10 cellular contexts compared by ENCODE assay signal in genomic region chr5:42952575-42952974, GRCh38.
A peak's percentile ranks its signal among the peaks of the same experiment; 100 is the strongest.
DNase-seq lines count a peak whose midpoint lies in the region; ATAC-seq and TF ChIP-seq lines count a peak whose summit lies in the region.
"Had no signal": no experiment of that assay in that cellular context is flagged by ENCODE, and none has a peak within 500 bp of the region (broad histone marks: within the 10 kb centered on the region; RNA-seq: fewer than 3 reads in every experiment).

No MANE protein-coding gene starts in this region.

- H3K36me3 ChIP-seq in OCI-LY7 (ENCODE audit: insufficient read depth, low read length) (no peaks in the 10 kb centered on the region), spleen (peaks cover 0 to 3% (median 0%) of the 10 kb centered on the region in 6 donors)
- no peaks in the 10 kb centered on the region for H3K36me3 ChIP-seq in effector memory CD4-positive, alpha-beta T cell (ENCODE audit: control insufficient read depth, insufficient read depth, low read length)

- peaks cover 28% of the 10 kb centered on the region for H3K4me1 ChIP-seq in OCI-LY7 (ENCODE audit: insufficient read depth, low read length, poor library complexity, severe bottlenecking)
- no peaks in the 10 kb centered on the region for H3K4me1 ChIP-seq in effector memory CD4-positive, alpha-beta T cell (ENCODE audit: control insufficient read depth, insufficient read depth, low read length, poor library complexity, severe bottlenecking)
- H3K4me1 ChIP-seq in spleen = peaks cover 3 to 51% (median 41%) of the 10 kb centered on the region in 6 donors

- H3K27ac ChIP-seq in OCI-LY7 (ENCODE audit: low read depth, low read length, poor library complexity, severe bottlenecking) (no peak overlapping the region), spleen (peak overlapping the region; percentile 96 to 99 (median 98))
- peak overlapping the region; percentile 98 for H3K27ac ChIP-seq in effector memory CD4-positive, alpha-beta T cell (ENCODE audit: insufficient read depth, low read length, poor library complexity, severe bottlenecking)
- H3K27ac ChIP-seq: SK-N-MC had no signal

- peaks cover 9% of the 10 kb centered on the region for H3K9me3 Mint-ChIP-seq in T-helper 2 cell treated with Interferon-gamma antibody and Interleukin-4, amounts not matched to agents 5 μg/mL and 100 μg/mL, for 36 hours

- POLR2A ChIA-PET in OCI-LY7 (lab: Charles Lee) = interaction anchor here (0.6 kb wide), 1 partner anchor 46 kb away, joined by 6 read pairs; no protein-coding TSS in a partner anchor

- H3K9me2 ChIP-seq in OCI-LY7 (ENCODE audit: insufficient read depth, low read length) = no peaks in the 10 kb centered on the region

- H2AFZ ChIP-seq in OCI-LY7 (ENCODE audit: low read length) = no peak overlapping the region

- no peak overlapping the region for H3K4me3 ChIP-seq in OCI-LY7 (ENCODE audit: low read depth, low read length, poor library complexity, severe bottlenecking)
- H3K4me3 ChIP-seq in effector memory CD4-positive, alpha-beta T cell (ENCODE audit: insufficient read depth, low read depth, low read length, poor library complexity, severe bottlenecking) = peak overlapping the region; percentile 64
- H3K4me3 ChIP-seq in spleen = peak overlapping the region; percentile 37 to 80 (median 49)
- H3K4me3 ChIP-seq: SK-N-MC had no signal

- 15 to 44% (median 27%) methylated on average over 12 of the region's 12 CpGs for WGBS in spleen, 5 donors

- CTCF ChIA-PET in OCI-LY7 (lab: Charles Lee; ENCODE audit: unreplicated experiment) = interaction anchor here (0.6 kb wide), 1 partner anchor 650 kb away, joined by 11 read pairs; the partner anchor contains the start of gene NNT

- DNase-seq in T-helper 2 cell treated with Interferon-gamma antibody and Interleukin-4, amounts not matched to agents 5 μg/mL and 100 μg/mL, for 36 hours (ENCODE audit: low spot score) = no peak
- DNase-seq in T-helper 2 cell (no peak), OCI-LY7 (ENCODE audit: low spot score) (no peak), spleen (no peak)
- no peak for DNase-seq in effector memory CD4-positive, alpha-beta T cell
- DNase-seq: nephron progenitor cell had no signal

- no peaks in the 10 kb centered on the region for H3K27me3 ChIP-seq in effector memory CD4-positive, alpha-beta T cell (replicated peaks; ENCODE audit: control insufficient read depth, insufficient read depth, low read length, poor library complexity, severe bottlenecking)
- peaks cover 0 to 56% (median 0%) of the 10 kb centered on the region in 7 donors for H3K27me3 ChIP-seq in spleen (replicated peaks in 1 of 7)

- intact Hi-C loops in OCI-LY7 (cut with micrococcal nuclease; ENCODE audit: unreplicated experiment) = loop anchor here (2.0 to 5.0 kb wide), 2 partner anchors 40 to 90 kb away; partner anchors contain the start of gene ANXA2R
- intact Hi-C loops in spleen (cut with DNase I; ENCODE audit: low total_unique reads) = loop anchor here (5.0 kb wide), 1 partner anchor 35 kb away; no protein-coding TSS in a partner anchor

- H3K4me1 Mint-ChIP-seq in T-helper 2 cell treated with Interferon-gamma antibody and Interleukin-4, amounts not matched to agents 5 μg/mL and 100 μg/mL, for 36 hours (ENCODE audit: low read depth) = peaks cover 33% of the 10 kb centered on the region
- H3K4me1 Mint-ChIP-seq: nephron progenitor cell had no signal

- peaks cover 25% of the 10 kb centered on the region for H3K36me3 Mint-ChIP-seq in T-helper 2 cell treated with Interferon-gamma antibody and Interleukin-4, amounts not matched to agents 5 μg/mL and 100 μg/mL, for 36 hours (ENCODE audit: low read depth)

- no peaks in the 10 kb centered on the region for H4K20me1 ChIP-seq in OCI-LY7 (ENCODE audit: insufficient read depth, low read length)

- BruUV-seq in OCI-LY7 (replicated peaks; lab: Mats Ljungman, UMichigan) = no TSS peak

- no peaks in the 10 kb centered on the region for H3K27me3 Mint-ChIP-seq in T-helper 2 cell treated with Interferon-gamma antibody and Interleukin-4, amounts not matched to agents 5 μg/mL and 100 μg/mL, for 36 hours (ENCODE audit: low read depth)

- peak overlapping the region; percentile 100 for H3K27ac Mint-ChIP-seq in T-helper 2 cell treated with Interferon-gamma antibody and Interleukin-4, amounts not matched to agents 5 μg/mL and 100 μg/mL, for 36 hours
- H3K27ac Mint-ChIP-seq: nephron progenitor cell had no signal

- ATAC-seq in GM18873 (IDR thresholded peaks at IDR 0.05; ENCODE audit: low FRiP score, unreplicated experiment) (no peak), GM19035 (IDR thresholded peaks at IDR 0.05; ENCODE audit: unreplicated experiment) (no peak), esophagus mucosa (no peak)

- no peak for TF ChIP-seq POLR2A in spleen (IDR thresholded peaks at IDR 0.05)

- TF ChIP-seq CTCF in OCI-LY7 (conservative IDR thresholded peaks at IDR 0.05; ENCODE audit: low read length) (no peak), spleen (IDR thresholded peaks at IDR 0.05 in 8 of 11, conservative IDR thresholded peaks at IDR 0.05 in 3 of 11) (no peak)

- peak overlapping the region; percentile 96 for H3K4me3 Mint-ChIP-seq in T-helper 2 cell treated with Interferon-gamma antibody and Interleukin-4, amounts not matched to agents 5 μg/mL and 100 μg/mL, for 36 hours
- H3K4me3 Mint-ChIP-seq: nephron progenitor cell had no signal

- no peaks in the 10 kb centered on the region for H3K79me2 ChIP-seq in OCI-LY7 (ENCODE audit: insufficient read depth, low read depth, low read length)

- H3K4me2 ChIP-seq in OCI-LY7 (ENCODE audit: low read length) = peak overlapping the region; percentile 81; the same call in 1 of the 2 replicates

- H3K9me3 ChIP-seq in OCI-LY7 (ENCODE audit: low read length) (no peaks in the 10 kb centered on the region), spleen (peaks cover 0 to 28% (median 18%) of the 10 kb centered on the region in 8 donors)
- no peaks in the 10 kb centered on the region for H3K9me3 ChIP-seq in effector memory CD4-positive, alpha-beta T cell (ENCODE audit: control insufficient read depth, low read length)
